In genomic region chr2:18901255-18901654, GRCh38 we compare ENCODE assay signal across 21 cellular contexts.
A peak's percentile ranks its signal among the peaks of the same experiment; 100 is the strongest.
DNase-seq lines count a peak whose midpoint lies in the region; ATAC-seq and TF ChIP-seq lines count a peak whose summit lies in the region.
"Had no signal": no experiment of that assay in that cellular context is flagged by ENCODE, and none has a peak within 500 bp of the region (broad histone marks: within the 10 kb centered on the region; RNA-seq: fewer than 3 reads in every experiment).

No MANE protein-coding gene starts in this region.

- TF ChIP-seq CTCF in VCaP (conservative IDR thresholded peaks at IDR 0.05) (no peak), gastroesophageal sphincter (IDR thresholded peaks at IDR 0.05) (no peak), omental fat pad (IDR thresholded peaks at IDR 0.05) (no peak), thoracic aorta (IDR thresholded peaks at IDR 0.05) (no peak)

- no peaks in the 10 kb centered on the region for H3K9me3 ChIP-seq in gastroesophageal sphincter
- no peaks in the 10 kb centered on the region for H3K9me3 ChIP-seq in thoracic aorta

- H3K4me1 Mint-ChIP-seq in T-cell = no peaks in the 10 kb centered on the region
- no peaks in the 10 kb centered on the region for H3K4me1 Mint-ChIP-seq in activated naive CD4-positive, alpha-beta T cell treated with anti-CD3 and anti-CD28 coated beads for 36 hours (ENCODE audit: low read depth)
- H3K4me1 Mint-ChIP-seq: activated naive CD4-positive, alpha-beta T cell treated with anti-CD3 and anti-CD28 coated beads, Interleukin-2, amount 50 U/mL, for 24 hours; CD14-positive monocyte had no signal

- intact Hi-C loops in activated naive CD4-positive, alpha-beta T cell treated with anti-CD3 and anti-CD28 coated beads for 36 hours (cut with micrococcal nuclease) = no loop called here

- H3K4me1 ChIP-seq in gastroesophageal sphincter (peaks cover 4 to 31% (median 7%) of the 10 kb centered on the region in 3 donors), thoracic aorta (ENCODE audit: control insufficient read depth in 1 of 2, low read depth in 2 of 2) (peaks cover 18 to 33% of the 10 kb centered on the region in 2 donors)

- H3K4me3 Mint-ChIP-seq in T-cell = no peak overlapping the region
- H3K4me3 Mint-ChIP-seq in activated naive CD4-positive, alpha-beta T cell treated with anti-CD3 and anti-CD28 coated beads for 36 hours = no peak overlapping the region
- H3K4me3 Mint-ChIP-seq: activated naive CD4-positive, alpha-beta T cell treated with anti-CD3 and anti-CD28 coated beads, Interleukin-2, amount 50 U/mL, for 24 hours; CD14-positive monocyte; nephron had no signal

- H3K9me3 Mint-ChIP-seq in T-cell = peaks cover 0 to 9% (median 3%) of the 10 kb centered on the region in 3 donors
- H3K9me3 Mint-ChIP-seq in activated naive CD4-positive, alpha-beta T cell treated with anti-CD3 and anti-CD28 coated beads for 36 hours = peaks cover 3% of the 10 kb centered on the region
- H3K9me3 Mint-ChIP-seq: activated naive CD4-positive, alpha-beta T cell treated with anti-CD3 and anti-CD28 coated beads, Interleukin-2, amount 50 U/mL, for 24 hours; nephron had no signal

- ATAC-seq in gastroesophageal sphincter = peak; percentile 62
- peak; percentile 54 for ATAC-seq in omental fat pad (ENCODE audit: low FRiP score)
- no peak for ATAC-seq in thoracic aorta (ENCODE audit: insufficient number of reproducible peaks, low FRiP score, low read depth)
- ATAC-seq in T-cell (replicated peaks in 1 of 4) = no peak
- no peak for ATAC-seq in HG02623 (IDR thresholded peaks at IDR 0.05; ENCODE audit: unreplicated experiment)
- ATAC-seq: esophagus mucosa had no signal

- H3K27ac Mint-ChIP-seq in T-cell = no peak overlapping the region
- H3K27ac Mint-ChIP-seq in activated naive CD4-positive, alpha-beta T cell treated with anti-CD3 and anti-CD28 coated beads for 36 hours = no peak overlapping the region
- H3K27ac Mint-ChIP-seq: activated naive CD4-positive, alpha-beta T cell treated with anti-CD3 and anti-CD28 coated beads, Interleukin-2, amount 50 U/mL, for 24 hours; CD14-positive monocyte had no signal

- DNase-seq in omental fat pad (ENCODE audit: low spot score) (no peak), thoracic aorta (ENCODE audit: low spot score) (no peak), T-cell (no peak), AML-193 (lab: John Stamatoyannopoulos, UW) (no peak)
- DNase-seq in activated naive CD4-positive, alpha-beta T cell treated with anti-CD3 and anti-CD28 coated beads for 36 hours = no peak
- DNase-seq: effector CD4-positive, alpha-beta T cell; GOT3; NCI-H1092; NCI-H2029 treated with DMSO at 0.1 percent for 48 hours; NCI-H446; stimulated activated CD4-positive, alpha-beta T cell treated with anti-CD3 and anti-CD28 coated beads, Interleukin-4, amount 100 ng/mL, for 24 hours; stimulated activated naive CD4-positive, alpha-beta T cell treated with Interleukin-2 at 50 U/mL for 16 hours; trophoblast cell had no signal

- CTCF ChIA-PET in T-cell (lab: Charles Lee) = interaction anchor here in 1 of 2 donors (0.7 kb wide), 1 partner anchor 153 kb away, joined by 4 read pairs; no protein-coding TSS in a partner anchor
- CTCF ChIA-PET in activated naive CD4-positive, alpha-beta T cell treated with anti-CD3 and anti-CD28 coated beads for 36 hours (lab: Charles Lee) = interaction anchor here (0.8 kb wide), 1 partner anchor 15 kb away, joined by 3 read pairs; no protein-coding TSS in a partner anchor

- H3K36me3 ChIP-seq in gastroesophageal sphincter = no peaks in the 10 kb centered on the region
- H3K36me3 ChIP-seq in thoracic aorta = no peaks in the 10 kb centered on the region

- no peak for TF ChIP-seq POLR2A in gastroesophageal sphincter (IDR thresholded peaks at IDR 0.05)

- WGBS in gastroesophageal sphincter (ENCODE audit: low coverage in 1 of 2), 2 donors = 11 to 28% methylated on average over 2 to 3 of the region's 3 CpGs

- no peaks in the 10 kb centered on the region for H3K27me3 ChIP-seq in gastroesophageal sphincter
- H3K27me3 ChIP-seq in thoracic aorta (replicated peaks; ENCODE audit: insufficient read depth) = no peaks in the 10 kb centered on the region

- peaks cover 4% of the 10 kb centered on the region for H3K36me3 Mint-ChIP-seq in T-cell
- peaks cover 3% of the 10 kb centered on the region for H3K36me3 Mint-ChIP-seq in activated naive CD4-positive, alpha-beta T cell treated with anti-CD3 and anti-CD28 coated beads for 36 hours (ENCODE audit: low read depth)
- H3K36me3 Mint-ChIP-seq: CD14-positive monocyte had no signal

- no peak for TF ChIP-seq EP300 in gastroesophageal sphincter (IDR thresholded peaks at IDR 0.05)

- H3K27me3 Mint-ChIP-seq in T-cell = no peaks in the 10 kb centered on the region
- H3K27me3 Mint-ChIP-seq in activated naive CD4-positive, alpha-beta T cell treated with anti-CD3 and anti-CD28 coated beads for 36 hours (ENCODE audit: low read depth) = no peaks in the 10 kb centered on the region
- H3K27me3 Mint-ChIP-seq: activated naive CD4-positive, alpha-beta T cell treated with anti-CD3 and anti-CD28 coated beads, Interleukin-2, amount 50 U/mL, for 24 hours had no signal

- POLR2A ChIA-PET in T-cell (lab: Charles Lee) = no interaction called here

- H3K27ac ChIP-seq in VCaP (peak overlapping the region; percentile 75), gastroesophageal sphincter (peak overlapping the region; percentile 57 to 71 (median 65)), thoracic aorta (peak overlapping the region; percentile 64 to 84)

- H3K4me3 ChIP-seq in gastroesophageal sphincter (no peak overlapping the region), thoracic aorta (peak overlapping the region; percentile 46)
- H3K4me3 ChIP-seq: smooth muscle cell had no signal

Comparison
In these comparisons a context has a peak if more than half of its experiments do, and no peak if none do; other contexts are left out.
1. ATAC-seq: peak in gastroesophageal sphincter (single experiment) and omental fat pad (single experiment); none in thoracic aorta (single experiment), T-cell (0 of 4) and HG02623 (single experiment).
2. Peak in every context shown above with its lines, with median percentiles within 50 percentile points of each other: H3K27ac ChIP-seq.